ENCODE assay signal across 9 cellular contexts in the genomic region with DNA sequence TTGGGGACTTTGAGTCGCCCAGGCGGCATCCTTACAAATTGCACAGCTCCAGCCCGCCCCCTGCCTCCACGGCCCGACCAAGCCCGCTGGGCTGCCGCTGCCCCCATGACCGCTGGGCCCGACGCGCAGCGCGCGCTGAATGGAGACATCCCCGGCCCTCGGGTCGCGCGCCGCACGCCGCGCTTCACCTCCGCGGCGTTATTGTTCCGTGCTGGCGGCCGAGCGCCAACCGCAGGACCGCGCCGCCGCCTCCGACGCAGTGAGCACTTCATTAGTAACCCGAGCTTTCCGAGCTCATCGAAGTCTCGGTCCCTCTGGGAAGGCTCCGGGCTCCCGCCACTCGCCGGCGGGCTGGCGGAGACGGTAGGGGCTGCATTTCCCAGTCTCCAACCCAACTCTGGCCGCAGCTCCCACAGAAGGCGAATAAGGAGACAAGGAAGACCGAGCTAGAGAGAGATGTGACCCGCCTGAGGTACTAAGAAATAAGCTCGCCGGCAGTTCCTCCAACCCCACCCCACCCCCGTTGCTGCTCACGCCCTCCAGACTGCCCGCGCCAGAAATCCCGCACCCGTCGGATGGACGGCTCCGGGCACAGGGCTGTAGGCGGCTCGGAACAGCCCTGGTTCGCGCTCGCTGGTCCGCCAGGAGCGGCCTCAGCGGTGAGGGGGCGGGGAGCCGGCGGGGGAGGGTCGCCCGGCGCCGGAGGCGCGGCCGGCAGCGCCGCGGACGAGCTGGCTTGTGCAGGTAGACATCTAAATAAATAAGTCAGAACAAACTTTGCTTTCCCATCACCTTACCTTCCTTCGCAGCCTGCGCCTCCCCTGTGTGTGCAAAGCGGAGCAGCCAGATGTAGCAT. TPM values are rescaled to one million over a fixed set of nuclear protein-coding genes. Genes with fewer than 3 reads are reported as not detected.
A peak's percentile ranks its signal among the peaks of the same experiment; 100 is the strongest.
DNase-seq lines count a peak whose midpoint lies in the region; ATAC-seq, FAIRE-seq and TF ChIP-seq lines count a peak whose summit lies in the region.
"Had no signal": no experiment of that assay in that cellular context is flagged by ENCODE, and none has a peak within 500 bp of the region (broad histone marks: within the 10 kb centered on the region; RNA-seq: fewer than 3 reads in every experiment).

No MANE protein-coding gene starts in this region.

- H3K4me1 ChIP-seq in right atrium auricular region (peaks cover 0 to 28% of the 10 kb centered on the region in 2 donors), pancreas (peaks cover 0 to 11% (median 4%) of the 10 kb centered on the region in 3 donors)

- peaks cover 17% of the 10 kb centered on the region for H3K4me1 Mint-ChIP-seq in activated T-helper 2 cell treated with anti-CD3 and anti-CD28 coated beads, Interferon-gamma antibody, Interleukin-2, Interleukin-4, amounts not matched to agents 10 μg/mL and 5 μg/mL and 100 μg/mL, durations not matched to agents 14 hours and 24 hours and 36 hours (ENCODE audit: low read depth)

- H3K4me3 ChIP-seq in MG63: peak overlapping the region; percentile 60
- H3K4me3 ChIP-seq in right atrium auricular region: peak overlapping the region; percentile 64 to 65
- H3K4me3 ChIP-seq in pancreas: peak overlapping the region; percentile 15 to 56 (median 25)

- FAIRE-seq in pancreas (lab: Jason Lieb, UNC): no peak
- FAIRE-seq in urothelium cell line (lab: Jason Lieb, UNC): no peak

- ATAC-seq in pancreas: peak; percentile 26 to 35 (median 32)

- TF ChIP-seq CTCF in right atrium auricular region (IDR thresholded peaks at IDR 0.05) (peak in 1 of 2 donors; percentile 57), pancreas (IDR thresholded peaks at IDR 0.05) (no peak)

- H3K36me3 Mint-ChIP-seq in activated T-helper 2 cell treated with anti-CD3 and anti-CD28 coated beads, Interferon-gamma antibody, Interleukin-2, Interleukin-4, amounts not matched to agents 10 μg/mL and 5 μg/mL and 100 μg/mL, durations not matched to agents 14 hours and 24 hours and 36 hours (ENCODE audit: low read depth): no peaks in the 10 kb centered on the region

- no peaks in the 10 kb centered on the region for H3K9me3 ChIP-seq in MG63
- no peaks in the 10 kb centered on the region for H3K9me3 ChIP-seq in right atrium auricular region
- no peaks in the 10 kb centered on the region for H3K9me3 ChIP-seq in pancreas

- no peaks in the 10 kb centered on the region for H3K9me3 Mint-ChIP-seq in activated T-helper 2 cell treated with anti-CD3 and anti-CD28 coated beads, Interferon-gamma antibody, Interleukin-2, Interleukin-4, amounts not matched to agents 10 μg/mL and 5 μg/mL and 100 μg/mL, durations not matched to agents 14 hours and 24 hours and 36 hours

- peaks cover 59% of the 10 kb centered on the region for H3K27me3 Mint-ChIP-seq in activated T-helper 2 cell treated with anti-CD3 and anti-CD28 coated beads, Interferon-gamma antibody, Interleukin-2, Interleukin-4, amounts not matched to agents 10 μg/mL and 5 μg/mL and 100 μg/mL, durations not matched to agents 14 hours and 24 hours and 36 hours (ENCODE audit: low read depth)

- H3K27ac Mint-ChIP-seq in activated T-helper 2 cell treated with anti-CD3 and anti-CD28 coated beads, Interferon-gamma antibody, Interleukin-2, Interleukin-4, amounts not matched to agents 10 μg/mL and 5 μg/mL and 100 μg/mL, durations not matched to agents 14 hours and 24 hours and 36 hours: no peak overlapping the region

- peak overlapping the region; percentile 80 for H3K4me3 Mint-ChIP-seq in activated T-helper 2 cell treated with anti-CD3 and anti-CD28 coated beads, Interferon-gamma antibody, Interleukin-2, Interleukin-4, amounts not matched to agents 10 μg/mL and 5 μg/mL and 100 μg/mL, durations not matched to agents 14 hours and 24 hours and 36 hours (ENCODE audit: low read depth)

- H3K36me3 ChIP-seq in MG63 (no peaks in the 10 kb centered on the region), right atrium auricular region (no peaks in the 10 kb centered on the region), pancreas (no peaks in the 10 kb centered on the region)

- H3K27ac ChIP-seq in right atrium auricular region: peak overlapping the region; percentile 82 to 88
- no peak overlapping the region for H3K27ac ChIP-seq in pancreas

- no peaks in the 10 kb centered on the region for H3K27me3 ChIP-seq in MG63
- peaks cover 0 to 5% of the 10 kb centered on the region in 2 donors for H3K27me3 ChIP-seq in right atrium auricular region
- H3K27me3 ChIP-seq in pancreas: peaks cover 4 to 81% (median 16%) of the 10 kb centered on the region in 4 donors

- DNase-seq in NCI-H1436 (lab: John Stamatoyannopoulos, UW): peak; percentile 69
- DNase-seq in NCI-H1436 treated with DMSO at 0.1 percent for 48 hours (lab: John Stamatoyannopoulos, UW): no peak
- peak; percentile 69 for DNase-seq in MG63
- DNase-seq in activated T-helper 2 cell treated with anti-CD3 and anti-CD28 coated beads, Interferon-gamma antibody, Interleukin-2, Interleukin-4, amounts not matched to agents 10 μg/mL and 5 μg/mL and 100 μg/mL, durations not matched to agents 14 hours and 24 hours and 36 hours (ENCODE audit: low spot score): no peak
- no peak for DNase-seq in right atrium auricular region (ENCODE audit: low spot score)
- peak; percentile 3 to 69 (median 19) for DNase-seq in pancreas
- DNase-seq in urothelium cell line (ENCODE audit: low spot score): no peak
- no peak for DNase-seq in KG1 (lab: John Stamatoyannopoulos, UW)
- DNase-seq: DND-41 had no signal

- intact Hi-C loops in activated T-helper 2 cell treated with anti-CD3 and anti-CD28 coated beads, Interferon-gamma antibody, Interleukin-2, Interleukin-4, amounts not matched to agents 10 μg/mL and 5 μg/mL and 100 μg/mL, durations not matched to agents 14 hours and 24 hours and 36 hours (cut with micrococcal nuclease): no loop called here
- intact Hi-C loops in pancreas (cut with DNase I): no loop called here

- WGBS in pancreas, 2 donors: 0 to 1% methylated on average over 81 to 88 of the region's 88 CpGs

RNA-seq across cellular contexts. Expression of a gene that starts 0.7 kb away (rescaled TPM):
- total RNA-seq in MG63 (2014; rRNA removed; shearing (Covaris generic); ENCODE audit: low replicate concordance): 4.3 and 7.0 TPM in 2 replicates
- not detected in 2 replicates for total RNA-seq in activated T-helper 2 cell treated with anti-CD3 and anti-CD28 coated beads, Interferon-gamma antibody, Interleukin-2, Interleukin-4, amounts not matched to agents 10 μg/mL and 5 μg/mL and 100 μg/mL, durations not matched to agents 14 hours and 24 hours and 36 hours
- total RNA-seq in right atrium auricular region (1 to 10 TPM; 8.4 to 8.8 TPM), pancreas (under 1 TPM in 5 of 6 donors, not detected in 1; 0.08 to 0.16 (median 0.09) TPM)
- under 1 TPM; 0.07 to 0.15 TPM for polyA plus RNA-seq in pancreas

Comparison
In these comparisons a context has a peak if more than half of its experiments do, and no peak if none do; other contexts are left out.
1. DNase-seq: peak in NCI-H1436 (single experiment), MG63 (single experiment) and pancreas (6 of 6); none in NCI-H1436 treated with DMSO at 0.1 percent for 48 hours (single experiment), activated T-helper 2 cell treated with anti-CD3 and anti-CD28 coated beads, Interferon-gamma antibody, Interleukin-2, Interleukin-4, amounts not matched to agents 10 μg/mL and 5 μg/mL and 100 μg/mL, durations not matched to agents 14 hours and 24 hours and 36 hours (single experiment), right atrium auricular region (single experiment), urothelium cell line (single experiment) and KG1 (single experiment).
2. H3K27ac ChIP-seq: peak in right atrium auricular region (2 of 2); none in pancreas (0 of 4).
3. Peak in every context shown above with its lines, with median percentiles within 50 percentile points of each other: H3K4me3 ChIP-seq.